ENCODE assay signal across 26 cellular contexts in the genomic region with DNA sequence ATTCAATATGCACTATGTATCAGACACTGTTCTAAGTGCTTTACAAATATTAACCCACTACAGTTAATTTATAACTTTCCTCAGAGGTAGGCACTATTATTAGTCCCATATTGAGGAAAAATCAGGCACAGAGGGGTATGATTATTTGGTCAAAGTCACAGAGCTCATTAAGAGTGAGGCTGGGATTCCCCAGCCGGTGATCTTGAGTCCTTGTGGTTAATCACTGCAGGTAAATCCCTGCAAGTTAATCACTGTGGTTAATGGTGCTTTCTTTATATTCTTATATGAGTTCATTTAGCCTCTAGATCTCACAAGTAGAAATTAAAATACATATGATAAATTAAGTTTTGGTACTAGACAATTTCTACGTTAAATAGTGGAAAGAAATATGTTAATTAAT.
"Had no signal": no experiment of that assay in that cellular context is flagged by ENCODE, and none has a peak within 500 bp of the region (broad histone marks: within the 10 kb centered on the region; RNA-seq: fewer than 3 reads in every experiment).

No MANE protein-coding gene starts in this region.

- H2AFZ ChIP-seq: neural progenitor cell had no signal

- H3K27ac Mint-ChIP-seq: endodermal cell; natural killer cell treated with Interleukin-12 subunit alpha and Interleukin-12 subunit beta and Interleukin-15 and Interleukin-18, amount 100 ng/mL, for 72 hours; neural progenitor cell; progenitor cell of endocrine pancreas had no signal

- H3K4me2 ChIP-seq: neural progenitor cell had no signal

- H3K27me3 ChIP-seq: neural progenitor cell, pancreas, stomach, thyroid gland, upper lobe of left lung, uterus had no signal

- H3K36me3 Mint-ChIP-seq: natural killer cell treated with Interleukin-12 subunit alpha and Interleukin-12 subunit beta and Interleukin-15 and Interleukin-18, amount 100 ng/mL, for 72 hours; neural progenitor cell had no signal

- H3K9me3 Mint-ChIP-seq: endodermal cell; natural killer cell treated with Interleukin-12 subunit alpha and Interleukin-12 subunit beta and Interleukin-15 and Interleukin-18, amount 100 ng/mL, for 72 hours; neural progenitor cell had no signal

- H3K4me3 ChIP-seq: gastroesophageal sphincter, left ventricle myocardium inferior, lower lobe of right lung, neural progenitor cell, pancreas, stomach, thyroid gland, upper lobe of left lung, uterus had no signal

- H3K4me3 Mint-ChIP-seq: endodermal cell; natural killer cell treated with Interleukin-12 subunit alpha and Interleukin-12 subunit beta and Interleukin-15 and Interleukin-18, amount 100 ng/mL, for 72 hours; neural progenitor cell had no signal

- H3K4me1 Mint-ChIP-seq: endodermal cell, neural progenitor cell had no signal

- ATAC-seq: gastroesophageal sphincter; left cardiac atrium; lower lobe of right lung; natural killer cell treated with Interleukin-12 subunit alpha and Interleukin-12 subunit beta and Interleukin-15 and Interleukin-18, amount 100 ng/mL, for 72 hours; pancreas; right cardiac atrium had no signal

- DNase-seq: effector CD4-positive, alpha-beta T cell; endodermal cell; glutamatergic neuron; islet precursor cell; left cardiac atrium; left ventricle myocardium inferior; lower lobe of right lung; mesenchymal stem cell; midbrain; occipital lobe; pancreas; right cardiac atrium; small intestine; stimulated activated CD4-positive, alpha-beta T cell treated with anti-CD3 and anti-CD28 coated beads, Interleukin-12 subunit alpha, Interleukin-12 subunit beta, amount 100 ng/mL, for 4 hours; stimulated activated naive CD4-positive, alpha-beta T cell; stomach; substantia nigra; thyroid gland; upper lobe of left lung; uterus had no signal

- H3K9me3 ChIP-seq: gastroesophageal sphincter, left ventricle myocardium inferior, lower lobe of right lung, pancreas, stomach, thyroid gland, upper lobe of left lung, uterus had no signal

- H3K4me1 ChIP-seq: gastroesophageal sphincter, left ventricle myocardium inferior, lower lobe of right lung, neural progenitor cell, pancreas, stomach, upper lobe of left lung, uterus had no signal

- FAIRE-seq: colon, endothelial cell of umbilical vein, pancreas, small intestine had no signal

- H3K36me3 ChIP-seq: gastroesophageal sphincter, left ventricle myocardium inferior, lower lobe of right lung, neural progenitor cell, pancreas, stomach, thyroid gland, upper lobe of left lung, uterus had no signal

- H3K27ac ChIP-seq: gastroesophageal sphincter, left ventricle myocardium inferior, lower lobe of right lung, neural progenitor cell, pancreas, stomach, thyroid gland, upper lobe of left lung, uterus had no signal

- H3K9ac ChIP-seq: neural progenitor cell had no signal

- H3K27me3 Mint-ChIP-seq: progenitor cell of endocrine pancreas had no signal
